ENCODE assay signal across 1 cellular context in genomic region chr1:91871994-91872393, GRCh38.
TF ChIP-seq lines count a peak whose summit lies in the region.

No MANE protein-coding gene starts in this region.

TF ChIP-seq in HEK293, 187 proteins besides CTCF, POLR2A, EP300 and RAD21 (continued from another document and continues in another):
- no peak for TF ChIP-seq PRDM10 (tag by site-specific recombination; IDR thresholded peaks at IDR 0.05)
- TF ChIP-seq ZNF157 (tag by site-specific recombination; IDR thresholded peaks at IDR 0.05): no peak
- no peak for TF ChIP-seq ZNF24 (tag by site-specific recombination; IDR thresholded peaks at IDR 0.05)
- TF ChIP-seq ZNF214 (tag by site-specific recombination; IDR thresholded peaks at IDR 0.05; ENCODE audit: borderline replicate concordance): no peak
- TF ChIP-seq ZNF626 (tag by site-specific recombination; IDR thresholded peaks at IDR 0.05): no peak
- no peak for TF ChIP-seq ZNF560 (tag by site-specific recombination; IDR thresholded peaks at IDR 0.05; ENCODE audit: borderline replicate concordance)
- no peak for TF ChIP-seq ZNF112 (tag by site-specific recombination; IDR thresholded peaks at IDR 0.05)
- TF ChIP-seq ZFP69B (tag by site-specific recombination; IDR thresholded peaks at IDR 0.05): no peak
- TF ChIP-seq ZSCAN18 (tag by site-specific recombination; IDR thresholded peaks at IDR 0.05): no peak
- no peak for TF ChIP-seq ZNF561 (tag by site-specific recombination; IDR thresholded peaks at IDR 0.05; ENCODE audit: borderline replicate concordance)
- TF ChIP-seq MZF1 (tag by site-specific recombination; IDR thresholded peaks at IDR 0.05; ENCODE audit: borderline replicate concordance): no peak
- TF ChIP-seq OSR2 (tag by site-specific recombination; IDR thresholded peaks at IDR 0.05): peak; percentile 90
- no peak for TF ChIP-seq ZNF658 (tag by site-specific recombination; IDR thresholded peaks at IDR 0.05)
- peak; percentile 60; the same call in 1 of the 2 replicates for TF ChIP-seq ZNF18 (tag by site-specific recombination; IDR thresholded peaks at IDR 0.05)
- no peak for TF ChIP-seq REST (tag by site-specific recombination; IDR thresholded peaks at IDR 0.05)
- TF ChIP-seq ZNF660 (tag by site-specific recombination; IDR thresholded peaks at IDR 0.05): no peak
- no peak for TF ChIP-seq GFI1B (tag by site-specific recombination; IDR thresholded peaks at IDR 0.05)
- no peak for TF ChIP-seq ZNF777 (tag by site-specific recombination; IDR thresholded peaks at IDR 0.05; ENCODE audit: borderline replicate concordance)
- peak; percentile 23; the same call in 1 of the 2 replicates for TF ChIP-seq SP2 (tag by site-specific recombination; IDR thresholded peaks at IDR 0.05)
- TF ChIP-seq ZNF639 (tag by site-specific recombination; IDR thresholded peaks at IDR 0.05): no peak
- no peak for TF ChIP-seq BCL11B (tag by site-specific recombination; IDR thresholded peaks at IDR 0.05; ENCODE audit: low read depth)
- TF ChIP-seq ZNF555 (tag by site-specific recombination; conservative IDR thresholded peaks at IDR 0.05): no peak
- TF ChIP-seq ELK4 (IDR thresholded peaks at IDR 0.05; ENCODE audit: borderline replicate concordance, low read depth, low read length): no peak
- no peak for TF ChIP-seq PRDM1 (tag by site-specific recombination; IDR thresholded peaks at IDR 0.05)
- TF ChIP-seq YY1 (tag by site-specific recombination; IDR thresholded peaks at IDR 0.05): no peak
- peak; percentile 59; the same call in 1 of the 2 replicates for TF ChIP-seq MYNN (tag by site-specific recombination; IDR thresholded peaks at IDR 0.05; ENCODE audit: borderline replicate concordance)
- no peak; the same call in 1 of the 2 replicates for TF ChIP-seq ZNF335 (tag by site-specific recombination; conservative IDR thresholded peaks at IDR 0.05)
- peak; percentile 92 for TF ChIP-seq ZNF843 (tag by site-specific recombination; IDR thresholded peaks at IDR 0.05)
- peak; percentile 45; the same call in 1 of the 2 replicates for TF ChIP-seq ZNF580 (tag by site-specific recombination; IDR thresholded peaks at IDR 0.05)
- peak; percentile 44; the same call in 1 of the 2 replicates for TF ChIP-seq ZNF449 (tag by site-specific recombination; IDR thresholded peaks at IDR 0.05)
- no peak for TF ChIP-seq ZNF138 (tag by site-specific recombination; IDR thresholded peaks at IDR 0.05; ENCODE audit: borderline replicate concordance)
- TF ChIP-seq FEZF1 (tag by site-specific recombination; IDR thresholded peaks at IDR 0.05): peak; percentile 12; the same call in 1 of the 2 replicates
- TF ChIP-seq ZNF280C (tag by site-specific recombination; IDR thresholded peaks at IDR 0.05): no peak
- TF ChIP-seq ZFHX2 (tag by site-specific recombination; conservative IDR thresholded peaks at IDR 0.05): no peak
- no peak for TF ChIP-seq ZNF169 (tag by site-specific recombination; IDR thresholded peaks at IDR 0.05)
- TF ChIP-seq ZNF26 (tag by site-specific recombination; IDR thresholded peaks at IDR 0.05): no peak
- no peak for TF ChIP-seq ZNF23 (tag by site-specific recombination; IDR thresholded peaks at IDR 0.05; ENCODE audit: borderline replicate concordance)
- TF ChIP-seq ZNF366 (tag by site-specific recombination; conservative IDR thresholded peaks at IDR 0.05): no peak
- peak; percentile 61; the same call in 1 of the 2 replicates for TF ChIP-seq SP7 (tag by site-specific recombination; IDR thresholded peaks at IDR 0.05)
- no peak for TF ChIP-seq ZSCAN5A (tag by site-specific recombination; IDR thresholded peaks at IDR 0.05)
- TF ChIP-seq ZNF76 (tag by site-specific recombination; IDR thresholded peaks at IDR 0.05; ENCODE audit: borderline replicate concordance, low read depth): no peak
